ENCODE assay signal across 34 cellular contexts in genomic region chr14:50837271-50837670, GRCh38. TPM values are rescaled to one million over a fixed set of nuclear protein-coding genes. Genes with fewer than 3 reads are reported as not detected.
"Had no signal": no experiment of that assay in that cellular context is flagged by ENCODE, and none has a peak within 500 bp of the region (broad histone marks: within the 10 kb centered on the region; RNA-seq: fewer than 3 reads in every experiment).

No MANE protein-coding gene starts in this region.

- H3K27me3 ChIP-seq: colonic mucosa, gastrocnemius medialis, left lung, right lobe of liver, testis, upper lobe of left lung, uterus had no signal

- H3K27ac ChIP-seq: colonic mucosa, epithelial cell of prostate, gastrocnemius medialis, hepatocyte, left lung, parathyroid adenoma, right lobe of liver, testis, tibial artery, upper lobe of left lung, uterus had no signal

- H3K9me3 ChIP-seq: colonic mucosa, gastrocnemius medialis, left lung, right lobe of liver, testis, tibial artery, upper lobe of left lung, uterus had no signal

- FAIRE-seq: islet of Langerhans had no signal

- H3K9me3 Mint-ChIP-seq: dendritic cell treated with granulocyte-macrophage colony-stimulating factor and Interleukin-4, amounts not matched to agents 40 ng/mL and 50 ng/mL, for 4 days; endodermal cell; natural killer cell treated with Interleukin-12 subunit alpha and Interleukin-12 subunit beta and Interleukin-15 and Interleukin-18, amount 100 ng/mL, for 72 hours; neural crest cell had no signal

- H3K4me1 ChIP-seq: colonic mucosa, gastrocnemius medialis, parathyroid adenoma, testis, tibial artery, upper lobe of left lung, uterus had no signal

- ATAC-seq: esophagus mucosa; gastrocnemius medialis; left cardiac atrium; left lung; natural killer cell treated with Interleukin-12 subunit alpha and Interleukin-12 subunit beta and Interleukin-15 and Interleukin-18, amount 100 ng/mL, for 72 hours; right lobe of liver had no signal

- H3K4me2 ChIP-seq: hepatocyte, smooth muscle cell had no signal

- H3K4me3 Mint-ChIP-seq: dendritic cell treated with granulocyte-macrophage colony-stimulating factor and Interleukin-4, amounts not matched to agents 40 ng/mL and 50 ng/mL, for 4 days; endodermal cell; natural killer cell treated with Interleukin-12 subunit alpha and Interleukin-12 subunit beta and Interleukin-15 and Interleukin-18, amount 100 ng/mL, for 72 hours; neural crest cell had no signal

- H3K9ac ChIP-seq: parathyroid adenoma had no signal

- H3K4me3 ChIP-seq: colonic mucosa, gastrocnemius medialis, hepatocyte, left lung, right lobe of liver, smooth muscle cell, testis, tibial artery, upper lobe of left lung, uterus had no signal

- DNase-seq: colonic mucosa; effector CD8-positive, alpha-beta T cell; endodermal cell; gastrocnemius medialis; head of caudate nucleus; left cardiac atrium; left lung; mesendoderm; midbrain; right lobe of liver; stimulated activated CD4-positive, alpha-beta T cell treated with anti-CD3 and anti-CD28 coated beads, Interleukin-12 subunit alpha, Interleukin-12 subunit beta, amount 100 ng/mL, for 4 hours; stimulated activated CD4-positive, alpha-beta T cell treated with anti-CD3 and anti-CD28 coated beads, Interleukin-1b, Interleukin-23, amount 100 ng/mL, for 48 hours; stimulated activated CD4-positive, alpha-beta T cell treated with anti-CD3 and anti-CD28 coated beads, Interleukin-4, amount 100 ng/mL, for 1 hour; stimulated activated CD8-positive, alpha-beta memory T cell treated with anti-CD3 and anti-CD28 coated beads, Interleukin-4, amount 100 ng/mL, for 48 hours; stimulated activated naive CD8-positive, alpha-beta T cell treated with anti-CD3 and anti-CD28 coated beads, Interleukin-15, Interleukin-2, amounts not matched to agents 100 U/mL and 50 U/mL, for 24 hours; substantia nigra; testis; tibial artery; upper lobe of left lung; uterus had no signal

- H2AFZ ChIP-seq: hepatocyte, parathyroid adenoma had no signal

- H3K36me3 ChIP-seq: colonic mucosa, gastrocnemius medialis, left lung, right lobe of liver, tibial artery, upper lobe of left lung, uterus had no signal

- H3K27ac Mint-ChIP-seq: dendritic cell treated with granulocyte-macrophage colony-stimulating factor and Interleukin-4, amounts not matched to agents 40 ng/mL and 50 ng/mL, for 4 days; endodermal cell; natural killer cell treated with Interleukin-12 subunit alpha and Interleukin-12 subunit beta and Interleukin-15 and Interleukin-18, amount 100 ng/mL, for 72 hours; progenitor cell of endocrine pancreas had no signal

RNA-seq across cellular contexts. Expression of gene ABHD12B, which starts 34.6 kb away (rescaled TPM):
- total RNA-seq: gastrocnemius medialis, glomerular endothelial cell, hepatocyte, kidney epithelial cell, left lung, lung microvascular endothelial cell, osteoblast, progenitor cell of endocrine pancreas, right lobe of liver, smooth muscle cell, uterus had no signal
- polyA plus RNA-seq: hepatocyte, smooth muscle cell had no signal
